11 cellular contexts compared by ENCODE assay signal in the genomic region with DNA sequence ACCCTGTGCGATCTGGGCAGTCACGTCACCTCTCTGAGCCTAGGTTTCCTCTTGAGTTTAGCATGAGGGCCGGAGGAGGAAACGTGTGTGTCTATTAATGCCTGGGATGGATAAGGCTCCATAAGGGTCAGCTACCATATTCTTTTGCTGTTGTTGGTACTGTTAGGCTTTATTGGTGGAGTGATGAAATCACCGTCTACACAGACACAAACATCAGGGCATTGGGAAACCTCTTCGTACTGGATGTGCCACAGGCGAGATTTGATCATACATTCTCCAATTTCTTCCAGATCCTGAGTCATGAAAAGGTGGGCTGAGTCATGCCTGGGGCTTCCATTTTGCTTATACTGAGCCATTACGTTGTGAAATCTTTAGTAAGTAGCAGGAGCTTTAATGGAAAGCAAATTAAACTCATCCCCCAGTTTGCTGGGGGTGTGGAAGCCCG. TPM values are rescaled to one million over a fixed set of nuclear protein-coding genes. Genes with fewer than 3 reads are reported as not detected.
A peak's percentile ranks its signal among the peaks of the same experiment; 100 is the strongest.
DNase-seq lines count a peak whose midpoint lies in the region; ATAC-seq and TF ChIP-seq lines count a peak whose summit lies in the region.
"Had no signal": no experiment of that assay in that cellular context is flagged by ENCODE, and none has a peak within 500 bp of the region (broad histone marks: within the 10 kb centered on the region; RNA-seq: fewer than 3 reads in every experiment).

No MANE protein-coding gene starts in this region.

- peaks cover 50% of the 10 kb centered on the region for H3K4me1 ChIP-seq in PC-3 (ENCODE audit: insufficient read depth, low read length)
- peaks cover 49 to 81% (median 54%) of the 10 kb centered on the region in 3 donors for H3K4me1 ChIP-seq in esophagus squamous epithelium

- ATAC-seq in PC-3: peak; percentile 66
- no peak for ATAC-seq in natural killer cell
- ATAC-seq in HG02798 (IDR thresholded peaks at IDR 0.05; ENCODE audit: poor library complexity, unreplicated experiment): no peak

- H3K27ac ChIP-seq in PC-3 (ENCODE audit: low read length): peak overlapping the region; percentile 96
- H3K27ac ChIP-seq in esophagus squamous epithelium: peak overlapping the region; percentile 93 to 97 (median 96)

- H3K27me3 Mint-ChIP-seq in progenitor cell of endocrine pancreas (peaks cover 16% of the 10 kb centered on the region), natural killer cell (ENCODE audit: low read depth in 2 of 2) (peaks cover 23 to 39% of the 10 kb centered on the region in 2 donors)

- intact Hi-C loops in PC-3 (cut with micrococcal nuclease): loop anchor here (1.0 to 5.0 kb wide), 4 partner anchors 11 to 98 kb away; no protein-coding TSS in a partner anchor
- intact Hi-C loops in esophagus squamous epithelium (cut with DNase I): no loop called here
- intact Hi-C loops in natural killer cell (cut with micrococcal nuclease): no loop called here

- H3K9me3 Mint-ChIP-seq in progenitor cell of endocrine pancreas (ENCODE audit: low read depth): no peaks in the 10 kb centered on the region
- H3K9me3 Mint-ChIP-seq in natural killer cell: no peaks in the 10 kb centered on the region

- POLR2A ChIA-PET in PC-3 (lab: Charles Lee; ENCODE audit: unreplicated experiment): interaction anchor here (0.5 to 1.1 kb wide), 2 partner anchors 70 to 90 kb away, joined by 3 to 6 read pairs; no protein-coding TSS in a partner anchor

- TF ChIP-seq CTCF in PC-3 (conservative IDR thresholded peaks at IDR 0.05; ENCODE audit: low read depth, low read length): no peak
- no peak for TF ChIP-seq CTCF in esophagus squamous epithelium (IDR thresholded peaks at IDR 0.05)
- no peak for TF ChIP-seq CTCF in progenitor cell of endocrine pancreas (IDR thresholded peaks at IDR 0.05; ENCODE audit: unreplicated experiment)
- TF ChIP-seq CTCF in natural killer cell (IDR thresholded peaks at IDR 0.05): no peak

- peak overlapping the region; percentile 75 for H3K4me2 ChIP-seq in PC-3 (ENCODE audit: low read length)

- H3K9me3 ChIP-seq in PC-3 (ENCODE audit: low read length): no peaks in the 10 kb centered on the region
- H3K9me3 ChIP-seq in esophagus squamous epithelium: no peaks in the 10 kb centered on the region

- 33 to 57% methylated on average over 7 to 9 of the region's 9 CpGs for WGBS in esophagus squamous epithelium, 2 donors

- H3K9me2 ChIP-seq in PC-3 (replicated peaks; ENCODE audit: low read length): no peaks in the 10 kb centered on the region

- peak overlapping the region; percentile 66 for H3K9ac ChIP-seq in PC-3 (ENCODE audit: low read length)

- H3F3A ChIP-seq in PC-3 (ENCODE audit: low read length, unreplicated experiment): peaks cover 12% of the 10 kb centered on the region

- no peaks in the 10 kb centered on the region for H3K79me2 ChIP-seq in PC-3 (ENCODE audit: low read length)

- H3K27ac Mint-ChIP-seq in progenitor cell of endocrine pancreas: peak overlapping the region; percentile 30
- no peak overlapping the region for H3K27ac Mint-ChIP-seq in natural killer cell

- BruUV-seq in PC-3 (replicated peaks; lab: Mats Ljungman, UMichigan): TSS peak; percentile 80

- H4K20me1 ChIP-seq in PC-3 (ENCODE audit: low read length): no peaks in the 10 kb centered on the region

- no peak for TF ChIP-seq POLR2A in esophagus squamous epithelium (IDR thresholded peaks at IDR 0.05)

- CTCF ChIA-PET in PC-3 (lab: Charles Lee): interaction anchor here (0.6 to 1.5 kb wide), 5 partner anchors 10 to 97 kb away, joined by 3 to 14 read pairs (median 3); no protein-coding TSS in a partner anchor

- H2AFZ ChIP-seq in PC-3 (ENCODE audit: low read length): peak overlapping the region; percentile 41

- H3K36me3 Mint-ChIP-seq in progenitor cell of endocrine pancreas (ENCODE audit: insufficient read depth): no peaks in the 10 kb centered on the region
- no peaks in the 10 kb centered on the region for H3K36me3 Mint-ChIP-seq in natural killer cell

- H3K36me3 ChIP-seq in PC-3 (ENCODE audit: low read depth, low read length) (no peaks in the 10 kb centered on the region), esophagus squamous epithelium (no peaks in the 10 kb centered on the region)

- DNase-seq in Daoy (ENCODE audit: low read depth) (peak; percentile 93), PC-3 (peak; percentile 98), esophagus squamous epithelium (lab: John Stamatoyannopoulos, UW) (no peak), progenitor cell of endocrine pancreas (ENCODE audit: low spot score, unreplicated experiment) (no peak), ureter (ENCODE audit: low spot score) (no peak), natural killer cell (no peak)
- no peak for DNase-seq in activated T-cell treated with anti-CD3 and anti-CD28 coated beads, Interleukin-2, amount 50 U/mL, for 1 hour
- DNase-seq: foreskin melanocyte, GF-D8, NCI-H1436 treated with DMSO at 0.1 percent for 48 hours had no signal

- H3K4me3 ChIP-seq in PC-3 (ENCODE audit: low read length): peak overlapping the region; percentile 43; the same call in 1 of the 2 replicates
- H3K4me3 ChIP-seq in esophagus squamous epithelium: peak overlapping the region in 1 of 4 donors; percentile 36

- H3K27me3 ChIP-seq in PC-3 (ENCODE audit: low read length) (no peaks in the 10 kb centered on the region), esophagus squamous epithelium (no peaks in the 10 kb centered on the region)

- H3K4me3 Mint-ChIP-seq in progenitor cell of endocrine pancreas (ENCODE audit: low read depth) (no peak overlapping the region), natural killer cell (no peak overlapping the region)

- H3K4me1 Mint-ChIP-seq in progenitor cell of endocrine pancreas (ENCODE audit: low read depth) (peaks cover 9% of the 10 kb centered on the region), natural killer cell (no peaks in the 10 kb centered on the region)

RNA-seq across cellular contexts. Expression of gene GRHL3, which starts 24.9 kb away (rescaled TPM):
- total RNA-seq in Daoy (2014; rRNA removed; shearing (Covaris generic)): not detected in 2 replicates
- total RNA-seq in PC-3 (2014; rRNA removed) (3.5 and 7.8 TPM in 2 replicates), esophagus squamous epithelium (100 to 1,000 TPM in 2 of 4 donors, 10 to 100 TPM in 2; 77.6 to 179 (median 115) TPM), progenitor cell of endocrine pancreas (4.9 and 5.7 TPM in 2 replicates), ureter (140 TPM), natural killer cell (not detected)

Comparison
In these comparisons a context has a peak if more than half of its experiments do, and no peak if none do; other contexts are left out.
1. DNase-seq: peak in Daoy (single experiment) and PC-3 (single experiment); none in esophagus squamous epithelium (single experiment), progenitor cell of endocrine pancreas (single experiment), ureter (single experiment), natural killer cell (single experiment) and activated T-cell treated with anti-CD3 and anti-CD28 coated beads, Interleukin-2, amount 50 U/mL, for 1 hour (single experiment).